Comparison of ENCODE assay signal across 7 cellular contexts in genomic region chr6:110130362-110130761, GRCh38.
"Had no signal": no experiment of that assay in that cellular context is flagged by ENCODE, and none has a peak within 500 bp of the region (broad histone marks: within the 10 kb centered on the region; RNA-seq: fewer than 3 reads in every experiment).

No MANE protein-coding gene starts in this region.

- H3K4me3 ChIP-seq: GM12878 had no signal

- DNase-seq: GDM1, GF-D8 had no signal

- FAIRE-seq: GM12878, GM12891, GM12892, GM18507, GM19239 had no signal

- ATAC-seq: GM12878 had no signal
